In the genomic region with DNA sequence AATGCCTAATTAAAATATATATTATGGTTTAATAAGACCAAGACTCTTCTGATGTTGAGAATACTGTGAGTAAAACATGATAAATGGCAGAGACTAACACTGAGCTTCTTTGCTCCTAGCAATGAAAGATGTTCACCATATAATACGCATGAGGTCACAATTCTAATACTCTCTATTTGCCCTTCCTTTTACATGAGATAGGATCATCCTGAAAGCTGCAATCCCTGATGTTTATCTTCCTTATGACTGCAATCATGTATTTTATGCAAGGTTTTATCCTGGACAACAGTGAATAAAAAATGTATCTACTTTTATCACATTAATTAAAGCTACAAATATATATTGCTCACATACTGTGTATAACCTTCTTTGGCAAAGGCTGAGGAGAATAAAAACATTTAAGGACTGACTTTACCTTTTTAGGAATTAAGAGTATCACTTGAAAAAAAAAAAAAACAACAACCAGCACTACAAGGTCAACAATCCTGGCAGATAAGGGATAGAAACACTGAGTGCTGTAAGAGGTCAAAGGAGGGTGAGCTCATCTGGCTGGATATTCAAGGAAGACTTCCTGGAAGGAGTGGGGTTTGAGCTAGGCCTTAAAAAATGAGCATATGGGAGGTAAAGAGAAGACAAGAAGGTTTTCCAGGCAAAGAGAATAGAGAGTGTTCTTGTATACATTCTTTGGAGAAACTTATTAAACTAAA, we compare ENCODE assay signal across 18 cellular contexts.
DNase-seq lines count a peak whose midpoint lies in the region; ATAC-seq, FAIRE-seq and TF ChIP-seq lines count a peak whose summit lies in the region.
"Had no signal": no experiment of that assay in that cellular context is flagged by ENCODE, and none has a peak within 500 bp of the region (broad histone marks: within the 10 kb centered on the region; RNA-seq: fewer than 3 reads in every experiment).

No MANE protein-coding gene starts in this region.

- H3K4me3 ChIP-seq in ACC112 (ENCODE audit: low read depth, low read length) (no peak overlapping the region; the same call in 1 of the 2 replicates), left lung (no peak overlapping the region)
- H3K4me3 ChIP-seq: skin epidermis had no signal

- TF ChIP-seq CTCF in left lung (IDR thresholded peaks at IDR 0.05), result no peak

- FAIRE-seq in colon (lab: Jason Lieb, UNC), result peak; percentile 83
- FAIRE-seq: endometrium had no signal

- no peaks in the 10 kb centered on the region for H3K27me3 ChIP-seq in ACC112 (ENCODE audit: insufficient read depth, low read length)
- no peaks in the 10 kb centered on the region for H3K27me3 ChIP-seq in left lung

- no peaks in the 10 kb centered on the region for H3K79me2 ChIP-seq in ACC112 (ENCODE audit: control insufficient read depth, insufficient read depth, low read length, unreplicated experiment)

- H3K9me3 ChIP-seq in left lung, result no peaks in the 10 kb centered on the region

- H3K4me1 ChIP-seq in ACC112 (ENCODE audit: control insufficient read depth, insufficient read depth, low read length, unreplicated experiment), result peaks cover 60% of the 10 kb centered on the region
- H3K4me1 ChIP-seq in left lung, result peaks cover 9 to 39% of the 10 kb centered on the region in 2 donors

- intact Hi-C loops in left lung (cut with DNase I), result no loop called here

- peak; percentile 65 for ATAC-seq in left lung
- ATAC-seq: activated T-cell treated with anti-CD3 and anti-CD28 coated beads, Interleukin-2, amount 50 U/mL, for 72 hours had no signal

- H3K36me3 ChIP-seq in ACC112 (ENCODE audit: insufficient read depth, low read length) (no peaks in the 10 kb centered on the region), left lung (no peaks in the 10 kb centered on the region)

- H2AFZ ChIP-seq in ACC112 (ENCODE audit: low read length, unreplicated experiment), result peak overlapping the region; percentile 7

- DNase-seq in LoVo (ENCODE audit: low spot score) (peak; percentile 68), left lung (no peak), activated T-cell treated with anti-CD3 and anti-CD28 coated beads for 4 hours (no peak), Ammon's horn (ENCODE audit: low spot score) (no peak), hippocampal formation (lab: John Stamatoyannopoulos, UW) (no peak)
- DNase-seq in stimulated activated CD4-positive, alpha-beta T cell treated with anti-CD3 and anti-CD28 coated beads, Interleukin-12 subunit alpha, Interleukin-12 subunit beta, amount 100 ng/mL, for 4 hours, result no peak
- DNase-seq: activated naive CD8-positive, alpha-beta T cell treated with anti-CD3 and anti-CD28 coated beads, Interleukin-2, amount 10 ng/mL, durations not matched to agents 7 days and 5 days; activated T-cell treated with anti-CD3 and anti-CD28 coated beads, Interleukin-2, amount 50 U/mL, for 72 hours; CD4-positive, alpha-beta memory T cell; H9; NCI-H1436 treated with DMSO at 0.1 percent for 48 hours; NCI-H510A; occipital lobe; stimulated activated naive CD4-positive, alpha-beta T cell treated with Interleukin-2 at 50 U/mL for 16 hours had no signal

- H3K27ac ChIP-seq in ACC112 (ENCODE audit: low read depth, low read length), result peak overlapping the region; percentile 86
- H3K27ac ChIP-seq in left lung, result no peak overlapping the region
